Comparison of ENCODE assay signal across 25 cellular contexts in genomic region chr6:44409207-44409796, GRCh38. TPM values are rescaled to one million over a fixed set of nuclear protein-coding genes. Genes with fewer than 3 reads are reported as not detected.
A peak's percentile ranks its signal among the peaks of the same experiment; 100 is the strongest.
DNase-seq lines count a peak whose midpoint lies in the region; ATAC-seq, FAIRE-seq and TF ChIP-seq lines count a peak whose summit lies in the region.
"Had no signal": no experiment of that assay in that cellular context is flagged by ENCODE, and none has a peak within 500 bp of the region (broad histone marks: within the 10 kb centered on the region; RNA-seq: fewer than 3 reads in every experiment).

No MANE protein-coding gene starts in this region.

- no peaks in the 10 kb centered on the region for H3K27me3 Mint-ChIP-seq in activated T-cell treated with anti-CD3 and anti-CD28 coated beads, Interleukin-2, amount 50 U/mL, for 24 hours
- no peaks in the 10 kb centered on the region for H3K27me3 Mint-ChIP-seq in central memory CD8-positive, alpha-beta T cell
- H3K27me3 Mint-ChIP-seq in osteocyte (ENCODE audit: unreplicated experiment), result no peaks in the 10 kb centered on the region
- H3K27me3 Mint-ChIP-seq: B cell had no signal

- peak; percentile 41 for FAIRE-seq in H54 (lab: Jason Lieb, UNC)
- FAIRE-seq: A204.1, GM12878 had no signal

- H3K4me3 Mint-ChIP-seq in activated T-cell treated with anti-CD3 and anti-CD28 coated beads, Interleukin-2, amount 50 U/mL, for 24 hours, result peak overlapping the region; percentile 18
- no peak overlapping the region for H3K4me3 Mint-ChIP-seq in central memory CD8-positive, alpha-beta T cell
- H3K4me3 Mint-ChIP-seq in osteocyte (ENCODE audit: unreplicated experiment), result peak overlapping the region; percentile 11
- H3K4me3 Mint-ChIP-seq: B cell, GM23338 had no signal

- TF ChIP-seq CTCF in osteocyte (IDR thresholded peaks at IDR 0.05), result no peak

- no peak for ATAC-seq in central memory CD8-positive, alpha-beta T cell (replicated peaks; ENCODE audit: extremely low read depth, poor library complexity, severe bottlenecking)
- ATAC-seq: GM12878, GM23338, HCT116, SK-N-SH treated with all-trans-retinoic acid at 6 μM for 48 hours had no signal

- H3K9me3 Mint-ChIP-seq in activated T-cell treated with anti-CD3 and anti-CD28 coated beads, Interleukin-2, amount 50 U/mL, for 24 hours, result peaks cover 6% of the 10 kb centered on the region
- no peaks in the 10 kb centered on the region for H3K9me3 Mint-ChIP-seq in central memory CD8-positive, alpha-beta T cell
- H3K9me3 Mint-ChIP-seq in osteocyte (ENCODE audit: unreplicated experiment), result peaks cover 3% of the 10 kb centered on the region
- H3K9me3 Mint-ChIP-seq: GM23338 had no signal

- no peak for DNase-seq in activated T-cell treated with anti-CD3 and anti-CD28 coated beads, Interleukin-2, amount 50 U/mL, for 24 hours
- no peak for DNase-seq in activated T-cell treated with anti-CD3 and anti-CD28 coated beads for 4 hours
- DNase-seq in H54 (ENCODE audit: insufficient read length, low spot score), result no peak
- DNase-seq in central memory CD8-positive, alpha-beta T cell (ENCODE audit: low spot score in 2 of 2), result no peak
- DNase-seq in osteocyte (ENCODE audit: extremely low spot score, unreplicated experiment), result no peak
- DNase-seq in HCEC 1CT, result no peak
- DNase-seq in NCI-H146 treated with DMSO at 0.1 percent for 48 hours (lab: John Stamatoyannopoulos, UW; ENCODE audit: unreplicated experiment), result no peak
- DNase-seq: COR-L47; DMS79 treated with DMSO at 0.1 percent for 48 hours; KG1; NCI-H1092; NCI-H1436 treated with DMSO at 0.1 percent for 48 hours; NCI-H2029 treated with DMSO at 0.1 percent for 48 hours; NCI-H2171; NCI-H345; NCI-H524; NCI-H774; NK-92 treated with Interleukin-12 subunit alpha and Interleukin-12 subunit beta, amount 100 ng/mL, for 24 hours; SIG-M5 had no signal

- peaks cover 45% of the 10 kb centered on the region for H3K4me1 Mint-ChIP-seq in activated T-cell treated with anti-CD3 and anti-CD28 coated beads, Interleukin-2, amount 50 U/mL, for 24 hours (ENCODE audit: low read depth)
- peaks cover 38% of the 10 kb centered on the region for H3K4me1 Mint-ChIP-seq in central memory CD8-positive, alpha-beta T cell
- H3K4me1 Mint-ChIP-seq in osteocyte (ENCODE audit: unreplicated experiment), result peaks cover 31% of the 10 kb centered on the region
- H3K4me1 Mint-ChIP-seq: GM23338 had no signal

- no peak for TF ChIP-seq POLR2A in H54 (IDR thresholded peaks at IDR 0.05; ENCODE audit: low read depth, low read length)

- H3K27ac Mint-ChIP-seq in activated T-cell treated with anti-CD3 and anti-CD28 coated beads, Interleukin-2, amount 50 U/mL, for 24 hours, result peak overlapping the region; percentile 77
- peak overlapping the region; percentile 1 for H3K27ac Mint-ChIP-seq in central memory CD8-positive, alpha-beta T cell (ENCODE audit: low read depth)
- peak overlapping the region; percentile 90 for H3K27ac Mint-ChIP-seq in osteocyte (ENCODE audit: unreplicated experiment)
- H3K27ac Mint-ChIP-seq: B cell, GM23338 had no signal

- H3K36me3 Mint-ChIP-seq in activated T-cell treated with anti-CD3 and anti-CD28 coated beads, Interleukin-2, amount 50 U/mL, for 24 hours (ENCODE audit: low read depth), result peaks cover 96% of the 10 kb centered on the region
- peaks cover 62% of the 10 kb centered on the region for H3K36me3 Mint-ChIP-seq in central memory CD8-positive, alpha-beta T cell (ENCODE audit: insufficient read depth)
- peaks cover 57% of the 10 kb centered on the region for H3K36me3 Mint-ChIP-seq in osteocyte (ENCODE audit: unreplicated experiment)

RNA-seq across cellular contexts. Expression of gene CDC5L, which starts 21.8 kb away (rescaled TPM):
- 22.5 and 23.1 TPM in 2 replicates for total RNA-seq in osteocyte

Comparison
In these comparisons a context has a peak if more than half of its experiments do, and no peak if none do; other contexts are left out.
1. H3K27ac Mint-ChIP-seq: peak in every context shown above with its lines; median percentile 90 in osteocyte; 77 in activated T-cell treated with anti-CD3 and anti-CD28 coated beads, Interleukin-2, amount 50 U/mL, for 24 hours; 1 in central memory CD8-positive, alpha-beta T cell.